Comparison of ENCODE assay signal across 8 cellular contexts in the genomic region with DNA sequence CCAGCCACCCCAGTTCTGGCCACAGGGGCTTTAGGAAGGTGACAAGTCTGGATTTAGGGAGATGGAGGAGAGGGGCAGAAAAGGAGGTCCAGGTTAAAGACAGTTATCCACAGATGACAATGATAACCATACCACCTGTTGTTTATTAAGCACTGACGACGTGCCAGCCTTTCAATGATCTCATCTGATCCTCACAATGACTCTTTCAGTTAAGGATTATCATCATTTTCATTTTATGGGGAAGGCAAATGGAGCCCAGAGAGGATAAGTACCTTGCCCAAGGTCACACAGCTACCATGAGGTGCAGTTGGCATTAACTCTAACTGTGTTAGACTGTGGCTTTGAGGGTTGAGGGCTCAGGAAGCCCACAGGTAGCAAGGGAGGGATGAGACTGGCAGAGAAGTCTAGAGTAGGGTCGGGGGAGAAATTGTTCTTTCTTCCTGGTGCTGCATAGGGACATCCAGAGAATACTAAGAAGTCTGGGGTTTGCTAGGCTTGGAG.
DNase-seq lines count a peak whose midpoint lies in the region; ATAC-seq and TF ChIP-seq lines count a peak whose summit lies in the region.

No MANE protein-coding gene starts in this region.

- H3K27ac ChIP-seq in ACC112 (ENCODE audit: low read depth, low read length) = peak overlapping the region; percentile 79
- H3K27ac ChIP-seq in HUES48 (ENCODE audit: low read depth, low read length) = peak overlapping the region; percentile 87
- peak overlapping the region; percentile 41 for H3K27ac ChIP-seq in brain microvascular endothelial cell

- H2AFZ ChIP-seq in ACC112 (ENCODE audit: low read length, unreplicated experiment) = peak overlapping the region; percentile 63

- in situ Hi-C loops in brain microvascular endothelial cell (cut with HindIII; ENCODE audit: low pct_ligation_motif_present, low sequenced_read_pairs) = no loop called here

- no peak overlapping the region for H3K9ac ChIP-seq in HUES48 (ENCODE audit: low read depth, low read length)
- H3K9ac ChIP-seq in mucosa of stomach (ENCODE audit: low read length) = peak overlapping the region; percentile 48

- H3K36me3 ChIP-seq in ACC112 (ENCODE audit: insufficient read depth, low read length) = no peaks in the 10 kb centered on the region
- H3K36me3 ChIP-seq in HUES48 (ENCODE audit: control insufficient read depth, insufficient read depth, low read length) = no peaks in the 10 kb centered on the region
- H3K36me3 ChIP-seq in brain microvascular endothelial cell (replicated peaks) = no peaks in the 10 kb centered on the region
- no peaks in the 10 kb centered on the region for H3K36me3 ChIP-seq in mucosa of stomach (ENCODE audit: control insufficient read depth, insufficient read depth, low read length)

- no peak for DNase-seq in brain microvascular endothelial cell
- no peak for DNase-seq in stimulated activated naive CD4-positive, alpha-beta T cell (lab: John Stamatoyannopoulos, UW)
- DNase-seq in NCI-H128 (lab: John Stamatoyannopoulos, UW; ENCODE audit: unreplicated experiment) = no peak

- TF ChIP-seq CTCF in brain microvascular endothelial cell (IDR thresholded peaks at IDR 0.05; ENCODE audit: low read depth, low read length, missing control alignments) = no peak

- no peaks in the 10 kb centered on the region for H3K9me3 ChIP-seq in HUES48 (ENCODE audit: control insufficient read depth, insufficient read depth, low read length)
- no peaks in the 10 kb centered on the region for H3K9me3 ChIP-seq in mucosa of stomach (ENCODE audit: control insufficient read depth, low read length)

- H3K79me2 ChIP-seq in ACC112 (ENCODE audit: control insufficient read depth, insufficient read depth, low read length, unreplicated experiment) = no peaks in the 10 kb centered on the region

- H3K4me1 ChIP-seq in ACC112 (ENCODE audit: control insufficient read depth, insufficient read depth, low read length, unreplicated experiment) (peaks cover 41% of the 10 kb centered on the region), HUES48 (ENCODE audit: control insufficient read depth, insufficient read depth, low read length) (peaks cover 23% of the 10 kb centered on the region), mucosa of stomach (ENCODE audit: control insufficient read depth, insufficient read depth, low read length) (peaks cover 54% of the 10 kb centered on the region)

- ATAC-seq in GM21515 (IDR thresholded peaks at IDR 0.05; ENCODE audit: unreplicated experiment) = no peak
- no peak for ATAC-seq in GM19467 (IDR thresholded peaks at IDR 0.05; ENCODE audit: unreplicated experiment)

- no peak overlapping the region for H3K4me3 ChIP-seq in ACC112 (ENCODE audit: low read depth, low read length)
- no peak overlapping the region for H3K4me3 ChIP-seq in HUES48 (ENCODE audit: low read depth, low read length)
- no peak overlapping the region for H3K4me3 ChIP-seq in brain microvascular endothelial cell (ENCODE audit: low read depth, low read length)
- H3K4me3 ChIP-seq in mucosa of stomach (ENCODE audit: low read length) = no peak overlapping the region

- H3K27me3 ChIP-seq in ACC112 (ENCODE audit: insufficient read depth, low read length) (no peaks in the 10 kb centered on the region), HUES48 (ENCODE audit: control insufficient read depth, insufficient read depth, low read length) (no peaks in the 10 kb centered on the region), brain microvascular endothelial cell (replicated peaks) (no peaks in the 10 kb centered on the region), mucosa of stomach (ENCODE audit: control insufficient read depth, insufficient read depth, low read length) (no peaks in the 10 kb centered on the region)
